14 cellular contexts compared by ENCODE assay signal in genomic region chr16:89449726-89450335, GRCh38. TPM values are rescaled to one million over a fixed set of nuclear protein-coding genes. Genes with fewer than 3 reads are reported as not detected.
DNase-seq lines count a peak whose midpoint lies in the region; ATAC-seq, FAIRE-seq and TF ChIP-seq lines count a peak whose summit lies in the region.
"Had no signal": no experiment of that assay in that cellular context is flagged by ENCODE, and none has a peak within 500 bp of the region (broad histone marks: within the 10 kb centered on the region; RNA-seq: fewer than 3 reads in every experiment).

No MANE protein-coding gene starts in this region.

- peaks cover 100% of the 10 kb centered on the region for H3K79me2 ChIP-seq in GM23248 (ENCODE audit: insufficient read depth)
- H3K79me2 ChIP-seq in HepG2 (ENCODE audit: insufficient read depth, low read length): peaks cover 95% of the 10 kb centered on the region

- no peaks in the 10 kb centered on the region for H3K36me3 ChIP-seq in GM23248 (ENCODE audit: low read depth)
- peaks cover 0 to 5% of the 10 kb centered on the region in 2 experiments; a peak in 2 of 5 replicates for H3K36me3 ChIP-seq in HepG2 (replicated peaks in 1 of 2; ENCODE audit: control insufficient read depth in 1 of 2, insufficient read depth in 2 of 2, low read length in 2 of 2)

- TF ChIP-seq CTCF in AG04450 (IDR thresholded peaks at IDR 0.05; ENCODE audit: low read depth, low read length) (no peak), HepG2 (CRISPR knock-in tag; IDR thresholded peaks at IDR 0.05) (no peak)

- no peaks in the 10 kb centered on the region for H3K9me3 ChIP-seq in AG04450 (ENCODE audit: control insufficient read depth, insufficient read depth, low read length)
- H3K9me3 ChIP-seq in GM23248 (ENCODE audit: low read depth): no peaks in the 10 kb centered on the region
- no peaks in the 10 kb centered on the region for H3K9me3 ChIP-seq in HepG2 (ENCODE audit: low read length)

- peak; percentile 27 for ATAC-seq in HepG2
- no peak for ATAC-seq in left colon

- no peaks in the 10 kb centered on the region for H3K9me2 ChIP-seq in GM23248 (ENCODE audit: insufficient read depth)

- H3K27me3 ChIP-seq in AG04450 (ENCODE audit: control insufficient read depth, insufficient read depth, low read length) (no peaks in the 10 kb centered on the region), GM23248 (replicated peaks; ENCODE audit: insufficient read depth) (no peaks in the 10 kb centered on the region), HepG2 (ENCODE audit: control insufficient read depth in 1 of 2, insufficient read depth in 2 of 2, low read length in 2 of 2) (no peaks in the 10 kb centered on the region)

- no peak for DNase-seq in AG04450 (ENCODE audit: low read depth, low spot score)
- DNase-seq in GM23248: peak; percentile 46
- no peak for DNase-seq in activated T-helper 2 cell treated with anti-CD3 and anti-CD28 coated beads, Interferon-gamma antibody, Interleukin-2, Interleukin-4, amounts not matched to agents 10 μg/mL and 5 μg/mL and 100 μg/mL, durations not matched to agents 14 hours and 24 hours and 36 hours (ENCODE audit: low spot score)
- DNase-seq in HepG2 (ENCODE audit: low spot score): no peak
- DNase-seq in HuH-7.5 (ENCODE audit: low spot score): no peak
- no peak for DNase-seq in SKM-1 (lab: John Stamatoyannopoulos, UW; ENCODE audit: unreplicated experiment)
- no peak for DNase-seq in ureter (ENCODE audit: low spot score)
- no peak for DNase-seq in left colon
- DNase-seq: cerebellar nuclear complex; head of caudate nucleus; NCI-H2029; stimulated activated CD4-positive, alpha-beta T cell treated with anti-CD3 and anti-CD28 coated beads, Interleukin-2, amount 100 ng/mL, for 24 hours had no signal

- peak overlapping the region; percentile 4 for H3K27ac Mint-ChIP-seq in activated T-helper 2 cell treated with anti-CD3 and anti-CD28 coated beads, Interferon-gamma antibody, Interleukin-2, Interleukin-4, amounts not matched to agents 10 μg/mL and 5 μg/mL and 100 μg/mL, durations not matched to agents 14 hours and 24 hours and 36 hours

- 81 to 86% methylated on average over 3 of the region's 3 CpGs for WGBS in GM23248 (ENCODE audit: low coverage in 1 of 2, low lambda C conversion rate in 2 of 2, missing lambda C conversion rate in 2 of 2), 2 experiments
- 89% methylated on average over 3 of the region's 3 CpGs for WGBS in HepG2 (ENCODE audit: low lambda C conversion rate)

- CTCF ChIA-PET in AG04450 (lab: Charles Lee): no interaction called here
- CTCF ChIA-PET in HepG2 (lab: Yijun Ruan, JAX; ENCODE audit: low intra/inter-chr PET ratio, low total read pairs): no interaction called here

- TF ChIP-seq EP300 in HepG2 (IDR thresholded peaks at IDR 0.05; ENCODE audit: low read depth in 2 of 2, low read length in 2 of 2) (no peak), HepG2 (CRISPR knock-in tag; IDR thresholded peaks at IDR 0.05; ENCODE audit: borderline replicate concordance) (no peak)

- no peak for TF ChIP-seq POLR2A in HepG2 (IDR thresholded peaks at IDR 0.05; ENCODE audit: insufficient read depth in 1 of 2, low read depth in 2 of 2, low read length in 2 of 2)

- no peak for TF ChIP-seq RAD21 in HepG2 (CRISPR knock-in tag; IDR thresholded peaks at IDR 0.05)

- no peak overlapping the region for H3K4me3 Mint-ChIP-seq in activated T-helper 2 cell treated with anti-CD3 and anti-CD28 coated beads, Interferon-gamma antibody, Interleukin-2, Interleukin-4, amounts not matched to agents 10 μg/mL and 5 μg/mL and 100 μg/mL, durations not matched to agents 14 hours and 24 hours and 36 hours (ENCODE audit: low read depth)

- in situ Hi-C loops in GM23248 (cut with MboI): no loop called here
- in situ Hi-C loops in HepG2 (cut with HindIII; ENCODE audit: extremely low pct_ligation_motif_present, low pct_unique_long_range_greater_than_20kb): no loop called here

- no peaks in the 10 kb centered on the region for H3F3A ChIP-seq in GM23248 (ENCODE audit: insufficient read depth)

- H3K27me3 Mint-ChIP-seq in activated T-helper 2 cell treated with anti-CD3 and anti-CD28 coated beads, Interferon-gamma antibody, Interleukin-2, Interleukin-4, amounts not matched to agents 10 μg/mL and 5 μg/mL and 100 μg/mL, durations not matched to agents 14 hours and 24 hours and 36 hours (ENCODE audit: low read depth): no peaks in the 10 kb centered on the region

- intact Hi-C loops in activated T-helper 2 cell treated with anti-CD3 and anti-CD28 coated beads, Interferon-gamma antibody, Interleukin-2, Interleukin-4, amounts not matched to agents 10 μg/mL and 5 μg/mL and 100 μg/mL, durations not matched to agents 14 hours and 24 hours and 36 hours (cut with micrococcal nuclease): loop anchor here (5.0 kb wide), 1 partner anchor 43 kb away; no protein-coding TSS in a partner anchor
- intact Hi-C loops in HepG2 (cut with micrococcal nuclease; ENCODE audit: unreplicated experiment) (no loop called here), left colon (cut with DNase I, micrococcal nuclease) (no loop called here)

- no peak for FAIRE-seq in HepG2 (lab: Jason Lieb, UNC)
- FAIRE-seq: D721Med, GM18507 had no signal

- no peaks in the 10 kb centered on the region for H3K9me3 Mint-ChIP-seq in activated T-helper 2 cell treated with anti-CD3 and anti-CD28 coated beads, Interferon-gamma antibody, Interleukin-2, Interleukin-4, amounts not matched to agents 10 μg/mL and 5 μg/mL and 100 μg/mL, durations not matched to agents 14 hours and 24 hours and 36 hours

- POLR2A ChIA-PET in AG04450 (lab: Yijun Ruan, JAX): no interaction called here
- POLR2A ChIA-PET in HepG2 (lab: Yijun Ruan, JAX): interaction anchor here (1.3 kb wide), 1 partner anchor 85 kb away, joined by 3 read pairs; no protein-coding TSS in a partner anchor

- H3K4me2 ChIP-seq in GM23248 (ENCODE audit: unreplicated experiment): no peak overlapping the region
- no peak overlapping the region for H3K4me2 ChIP-seq in HepG2 (ENCODE audit: low read depth, low read length)

- H3K4me1 Mint-ChIP-seq in activated T-helper 2 cell treated with anti-CD3 and anti-CD28 coated beads, Interferon-gamma antibody, Interleukin-2, Interleukin-4, amounts not matched to agents 10 μg/mL and 5 μg/mL and 100 μg/mL, durations not matched to agents 14 hours and 24 hours and 36 hours (ENCODE audit: low read depth): peaks cover 67% of the 10 kb centered on the region

- H3K4me3 ChIP-seq in AG04450 (ENCODE audit: low read depth, low read length): no peak overlapping the region
- no peak overlapping the region for H3K4me3 ChIP-seq in GM23248
- H3K4me3 ChIP-seq in HepG2 (replicated peaks in 1 of 3; ENCODE audit: insufficient read depth in 1 of 3, low read depth in 2 of 3, low read length in 3 of 3): no peak overlapping the region

- H3K4me1 ChIP-seq in GM23248 (ENCODE audit: insufficient read depth) (peaks cover 40% of the 10 kb centered on the region), HepG2 (ENCODE audit: insufficient read depth, low read length) (peaks cover 81% of the 10 kb centered on the region)

- no peak overlapping the region for H3K9ac ChIP-seq in GM23248
- no peak overlapping the region for H3K9ac ChIP-seq in HepG2 (ENCODE audit: insufficient read depth, low read depth, low read length)

- H3K36me3 Mint-ChIP-seq in activated T-helper 2 cell treated with anti-CD3 and anti-CD28 coated beads, Interferon-gamma antibody, Interleukin-2, Interleukin-4, amounts not matched to agents 10 μg/mL and 5 μg/mL and 100 μg/mL, durations not matched to agents 14 hours and 24 hours and 36 hours (ENCODE audit: low read depth): peaks cover 3% of the 10 kb centered on the region

- H3K27ac ChIP-seq in AG04450 (ENCODE audit: low read depth, low read length) (peak overlapping the region; percentile 31), GM23248 (peak overlapping the region; percentile 22; the same call in 1 of the 2 replicates), HepG2 (ENCODE audit: extremely low read length, insufficient read depth, low read length) (no peak overlapping the region)

- BruUV-seq in HepG2 (replicated peaks; lab: Mats Ljungman, UMichigan): no TSS peak

- peaks cover 85% of the 10 kb centered on the region for H4K20me1 ChIP-seq in GM23248 (ENCODE audit: insufficient read depth)
- H4K20me1 ChIP-seq in HepG2 (ENCODE audit: insufficient read depth, low read length): peaks cover 100% of the 10 kb centered on the region

- H2AFZ ChIP-seq in GM23248: no peak overlapping the region
- H2AFZ ChIP-seq in HepG2 (ENCODE audit: low read length): no peak overlapping the region

RNA-seq across cellular contexts. Expression of gene ANKRD11, which starts 40.5 kb away (rescaled TPM):
- polyA plus RNA-seq in AG04450 (2011; rRNA removed) (48.1 and 60.3 TPM in 2 replicates), GM23248 (2016; fragmentation: Nextera tagmentation; extraction: Ambion mirVana) (34.7 and 39.3 TPM in 2 replicates), HepG2 (2011; rRNA removed) (38.4 and 42.3 TPM in 2 replicates)
- 43.9 and 50.6 TPM in 2 replicates for polyA minus RNA-seq in AG04450 (2011; rRNA and poly(A)+ RNA removed)
- total RNA-seq in GM23248 (2014; rRNA removed; shearing (Covaris generic)): 83.8 and 84.7 TPM in 2 replicates
- 142 and 144 TPM in 2 replicates for total RNA-seq in activated T-helper 2 cell treated with anti-CD3 and anti-CD28 coated beads, Interferon-gamma antibody, Interleukin-2, Interleukin-4, amounts not matched to agents 10 μg/mL and 5 μg/mL and 100 μg/mL, durations not matched to agents 14 hours and 24 hours and 36 hours
- total RNA-seq in HepG2 (2016; rRNA removed; fragmentation: Illumina TruSeq; extraction: Trizol) (21.4 and 24.4 TPM in 2 replicates), ureter (258 TPM), left colon (100 to 1,000 TPM in 1 of 2 donors, 10 to 100 TPM in 1; 82.5 to 135 TPM)
- total RNA-seq in HepG2 (2016; cell fraction: cytosol; rRNA removed; fragmentation: Illumina TruSeq; extraction: Trizol; ENCODE audit: low read depth): 54.2 and 55.2 TPM in 2 replicates
- total RNA-seq in HepG2 (2016; cell fraction: insoluble cytoplasmic fraction; rRNA removed; fragmentation: Illumina TruSeq; extraction: Trizol): 17.9 and 22.3 TPM in 2 replicates
- 22.4 and 27.0 TPM in 2 replicates for total RNA-seq in HepG2 (2016; cell fraction: membrane; rRNA removed; fragmentation: Illumina TruSeq; extraction: Trizol)
- total RNA-seq in HepG2 (2016; cell fraction: nucleus; rRNA removed; fragmentation: Illumina TruSeq; extraction: Trizol): 48.5 and 63.5 TPM in 2 replicates
- 31.1 and 36.3 TPM in 2 replicates for polyA plus RNA-seq in HepG2 (2011; cell fraction: cytosol; rRNA removed)
- polyA plus RNA-seq in HepG2 (2011; cell fraction: nucleus; rRNA removed): 155 and 191 TPM in 2 replicates
- 78.6 and 89.8 TPM in 2 replicates for polyA plus RNA-seq in HepG2 (2012)
- polyA plus RNA-seq in HepG2 (2016; cell fraction: cytosol; fragmentation: Illumina TruSeq; extraction: Trizol; ENCODE audit: low read depth): 10.6 and 13.9 TPM in 2 replicates
- 35.2 and 50.6 TPM in 2 replicates for polyA plus RNA-seq in HepG2 (2016; cell fraction: insoluble cytoplasmic fraction; fragmentation: Illumina TruSeq; extraction: Trizol; ENCODE audit: low read depth)
- polyA plus RNA-seq in HepG2 (2016; cell fraction: membrane; fragmentation: Illumina TruSeq; extraction: Trizol; ENCODE audit: low read depth): 29.5 and 30.6 TPM in 2 replicates
- polyA plus RNA-seq in HepG2 (2016; cell fraction: nucleus; fragmentation: Illumina TruSeq; extraction: Trizol; ENCODE audit: insufficient read depth, low read depth): 190 and 216 TPM in 2 replicates
- 38.6 and 64.5 TPM in 2 replicates for polyA minus RNA-seq in HepG2 (2011; rRNA and poly(A)+ RNA removed; ENCODE audit: low replicate concordance)
- 32.5 and 37.0 TPM in 2 replicates for polyA minus RNA-seq in HepG2 (2011; cell fraction: cytosol; rRNA and poly(A)+ RNA removed)
- polyA minus RNA-seq in HepG2 (2011; cell fraction: nucleus; rRNA and poly(A)+ RNA removed): 104 and 109 TPM in 2 replicates

RNA-seq across cellular contexts. Expression of gene SPG7, which starts 58.4 kb away (rescaled TPM):
- polyA plus RNA-seq in AG04450 (2011; rRNA removed) (50.1 and 53.4 TPM in 2 replicates), GM23248 (2016; fragmentation: Nextera tagmentation; extraction: Ambion mirVana) (47.5 and 53.9 TPM in 2 replicates), HepG2 (2011; rRNA removed) (66.0 and 77.5 TPM in 2 replicates)
- 46.0 and 51.9 TPM in 2 replicates for polyA minus RNA-seq in AG04450 (2011; rRNA and poly(A)+ RNA removed)
- total RNA-seq in GM23248 (2014; rRNA removed; shearing (Covaris generic)): 155 and 215 TPM in 2 replicates
- 115 and 125 TPM in 2 replicates for total RNA-seq in activated T-helper 2 cell treated with anti-CD3 and anti-CD28 coated beads, Interferon-gamma antibody, Interleukin-2, Interleukin-4, amounts not matched to agents 10 μg/mL and 5 μg/mL and 100 μg/mL, durations not matched to agents 14 hours and 24 hours and 36 hours
- total RNA-seq in HepG2 (2016; rRNA removed; fragmentation: Illumina TruSeq; extraction: Trizol) (63.9 and 136 TPM in 2 replicates), ureter (132 TPM), left colon (100 to 1,000 TPM; 106 to 146 TPM)
- 47.1 and 47.6 TPM in 2 replicates for total RNA-seq in HepG2 (2016; cell fraction: cytosol; rRNA removed; fragmentation: Illumina TruSeq; extraction: Trizol; ENCODE audit: low read depth)
- total RNA-seq in HepG2 (2016; cell fraction: insoluble cytoplasmic fraction; rRNA removed; fragmentation: Illumina TruSeq; extraction: Trizol): 54.6 and 131 TPM in 2 replicates
- total RNA-seq in HepG2 (2016; cell fraction: membrane; rRNA removed; fragmentation: Illumina TruSeq; extraction: Trizol): 46.3 and 47.0 TPM in 2 replicates
- 148 and 166 TPM in 2 replicates for total RNA-seq in HepG2 (2016; cell fraction: nucleus; rRNA removed; fragmentation: Illumina TruSeq; extraction: Trizol)
- 41.6 and 46.2 TPM in 2 replicates for polyA plus RNA-seq in HepG2 (2011; cell fraction: cytosol; rRNA removed)
- polyA plus RNA-seq in HepG2 (2011; cell fraction: nucleus; rRNA removed): 327 and 378 TPM in 2 replicates
- polyA plus RNA-seq in HepG2 (2012): 69.0 and 72.2 TPM in 2 replicates
- 8.2 and 9.5 TPM in 2 replicates for polyA plus RNA-seq in HepG2 (2016; cell fraction: cytosol; fragmentation: Illumina TruSeq; extraction: Trizol; ENCODE audit: low read depth)
- 43.3 and 56.0 TPM in 2 replicates for polyA plus RNA-seq in HepG2 (2016; cell fraction: insoluble cytoplasmic fraction; fragmentation: Illumina TruSeq; extraction: Trizol; ENCODE audit: low read depth)
- polyA plus RNA-seq in HepG2 (2016; cell fraction: membrane; fragmentation: Illumina TruSeq; extraction: Trizol; ENCODE audit: low read depth): 16.9 and 17.6 TPM in 2 replicates
- polyA plus RNA-seq in HepG2 (2016; cell fraction: nucleus; fragmentation: Illumina TruSeq; extraction: Trizol; ENCODE audit: insufficient read depth, low read depth): 304 and 336 TPM in 2 replicates
- 76.1 and 106 TPM in 2 replicates for polyA minus RNA-seq in HepG2 (2011; rRNA and poly(A)+ RNA removed; ENCODE audit: low replicate concordance)
- 59.0 and 61.6 TPM in 2 replicates for polyA minus RNA-seq in HepG2 (2011; cell fraction: cytosol; rRNA and poly(A)+ RNA removed)
- 140 and 143 TPM in 2 replicates for polyA minus RNA-seq in HepG2 (2011; cell fraction: nucleus; rRNA and poly(A)+ RNA removed)
